8 cellular contexts compared by ENCODE assay signal in genomic region chr3:42804113-42804830, GRCh38. TPM values are rescaled to one million over a fixed set of nuclear protein-coding genes. Genes with fewer than 3 reads are reported as not detected.
DNase-seq lines count a peak whose midpoint lies in the region; FAIRE-seq and TF ChIP-seq lines count a peak whose summit lies in the region.

HIGD1A (minus strand) TSS chr3:42804490; CDS start chr3:42794253, 10,237 bp downstream.

- no peaks in the 10 kb centered on the region for H3K36me3 ChIP-seq in neutrophil

- peak within 1 kb of the TSS; percentile 86 for H3K27ac Mint-ChIP-seq in activated naive CD4-positive, alpha-beta T cell treated with anti-CD3 and anti-CD28 coated beads for 36 hours

- peaks cover 42% of the 10 kb centered on the region for H3K4me1 Mint-ChIP-seq in activated naive CD4-positive, alpha-beta T cell treated with anti-CD3 and anti-CD28 coated beads for 36 hours (ENCODE audit: low read depth)

- H3K9me3 ChIP-seq in neutrophil = no peaks in the 10 kb centered on the region

- no peaks in the 10 kb centered on the region for H3K9me3 Mint-ChIP-seq in activated naive CD4-positive, alpha-beta T cell treated with anti-CD3 and anti-CD28 coated beads for 36 hours

- CTCF ChIA-PET in activated naive CD4-positive, alpha-beta T cell treated with anti-CD3 and anti-CD28 coated beads for 36 hours (lab: Charles Lee) = interaction anchor here (1.1 to 1.4 kb wide), 3 partner anchors 24 to 35 kb away, joined by 3 to 6 read pairs (median 3); no protein-coding TSS in a partner anchor

- TF ChIP-seq CTCF in HFF-Myc (IDR thresholded peaks at IDR 0.05; ENCODE audit: low read depth, low read length, missing control alignments) (no peak), neutrophil (IDR thresholded peaks at IDR 0.05) (peak; percentile 58)

- peak within 1 kb of the TSS; percentile 96 for H3K4me3 Mint-ChIP-seq in activated naive CD4-positive, alpha-beta T cell treated with anti-CD3 and anti-CD28 coated beads for 36 hours

- peak; percentile 39 for FAIRE-seq in frontal cortex (lab: Jason Lieb, UNC)

- DNase-seq in GM03348 (ENCODE audit: low spot score) (peak; percentile 99), HFF-Myc (ENCODE audit: extremely low read depth, low read depth) (peak; percentile 72), NAMALWA (ENCODE audit: low spot score) (peak; percentile 95), SK-N-DZ (ENCODE audit: low spot score) (peak; percentile 92), frontal cortex (ENCODE audit: low spot score in 2 of 2) (peak; percentile 94 to 98), substantia nigra (lab: John Stamatoyannopoulos, UW) (peak; percentile 74 to 98 (median 95))
- DNase-seq in activated naive CD4-positive, alpha-beta T cell treated with anti-CD3 and anti-CD28 coated beads for 36 hours = peak; percentile 95

- peaks cover 10% of the 10 kb centered on the region for H3K36me3 Mint-ChIP-seq in activated naive CD4-positive, alpha-beta T cell treated with anti-CD3 and anti-CD28 coated beads for 36 hours (ENCODE audit: low read depth)

- peak within 1 kb of the TSS; percentile 65 for H3K4me3 ChIP-seq in HFF-Myc (replicated peaks; ENCODE audit: low read depth, low read length)
- H3K4me3 ChIP-seq in neutrophil (ENCODE audit: low read depth in 1 of 2, low read length in 1 of 2) = peak within 1 kb of the TSS; percentile 75 to 90

- H3K4me1 ChIP-seq in neutrophil (ENCODE audit: control insufficient read depth in 1 of 2, insufficient read depth in 1 of 2, low read depth in 1 of 2, low read length in 1 of 2) = peaks cover 18 to 20% of the 10 kb centered on the region in 2 experiments

- intact Hi-C loops in activated naive CD4-positive, alpha-beta T cell treated with anti-CD3 and anti-CD28 coated beads for 36 hours (cut with micrococcal nuclease) = loop anchor here (1.0 to 10.0 kb wide), 7 partner anchors 31 to 842 kb away; partner anchors contain the start of genes ANO10, CCDC13, POMGNT2 and SEC22C

- H3K27ac ChIP-seq in neutrophil (peak within 1 kb of the TSS; percentile 86), substantia nigra (ENCODE audit: low read depth, low read length, poor library complexity, severe bottlenecking) (peak within 1 kb of the TSS; percentile 89)

- H3K27me3 ChIP-seq in neutrophil = peaks cover 48% of the 10 kb centered on the region

- H3K27me3 Mint-ChIP-seq in activated naive CD4-positive, alpha-beta T cell treated with anti-CD3 and anti-CD28 coated beads for 36 hours (ENCODE audit: low read depth) = peaks cover 11% of the 10 kb centered on the region

RNA-seq across cellular contexts. Expression of gene HIGD1A, which starts in this region (rescaled TPM):
- 140 and 157 TPM in 2 replicates for polyA plus RNA-seq in SK-N-DZ (2014; cell fraction: cytosol; rRNA removed)
- polyA plus RNA-seq in SK-N-DZ (2014; cell fraction: nucleus; rRNA removed) = 59.7 and 92.3 TPM in 2 replicates
- 10 to 100 TPM; 57.1 to 66.4 TPM for total RNA-seq in activated naive CD4-positive, alpha-beta T cell treated with anti-CD3 and anti-CD28 coated beads for 36 hours
- 127 TPM for total RNA-seq in frontal cortex

Comparison
In these comparisons a context has a peak if more than half of its experiments do, and no peak if none do; other contexts are left out.
1. Peak in every context shown above with its lines: DNase-seq, H3K4me3 ChIP-seq and H3K27ac ChIP-seq.